Comparison of ENCODE assay signal across 28 cellular contexts in the genomic region with DNA sequence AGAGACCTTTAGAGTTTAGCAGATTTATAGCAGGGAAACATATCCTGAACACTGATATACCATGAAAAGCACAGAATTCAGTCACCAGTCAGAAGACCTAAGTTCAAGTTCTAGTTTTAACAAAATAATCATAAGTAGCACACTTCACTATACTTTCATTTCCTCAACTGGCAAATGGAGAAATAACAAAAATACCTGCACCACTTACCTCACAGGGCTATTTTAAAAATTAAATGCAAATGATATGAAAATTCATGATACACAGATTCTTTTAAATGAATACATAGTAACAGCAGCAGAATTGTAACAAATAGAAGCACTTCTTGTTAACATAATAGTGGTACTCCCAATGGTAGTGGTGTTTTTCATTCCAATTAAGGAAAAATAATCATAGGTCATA.
A peak's percentile ranks its signal among the peaks of the same experiment; 100 is the strongest.
DNase-seq lines count a peak whose midpoint lies in the region; ATAC-seq and TF ChIP-seq lines count a peak whose summit lies in the region.
"Had no signal": no experiment of that assay in that cellular context is flagged by ENCODE, and none has a peak within 500 bp of the region (broad histone marks: within the 10 kb centered on the region; RNA-seq: fewer than 3 reads in every experiment).

No MANE protein-coding gene starts in this region.

- peak; percentile 46 for ATAC-seq in GM18520 (IDR thresholded peaks at IDR 0.05; ENCODE audit: unreplicated experiment)
- peak; percentile 48 for ATAC-seq in HG03378 (IDR thresholded peaks at IDR 0.05; ENCODE audit: unreplicated experiment)
- ATAC-seq in activated B cell treated with CpG ODN at 0.5 μM for 24 hours (ENCODE audit: low read depth) = peak; percentile 78
- ATAC-seq in HG03439 (IDR thresholded peaks at IDR 0.05; ENCODE audit: unreplicated experiment) = no peak
- ATAC-seq in HG03135 (IDR thresholded peaks at IDR 0.05; ENCODE audit: unreplicated experiment) = no peak
- ATAC-seq: activated CD8-positive, alpha-beta T cell treated with anti-CD3 and anti-CD28 coated beads, Interleukin-2, amount 10 ng/mL, durations not matched to agents 7 days and 5 days; activated naive CD8-positive, alpha-beta T cell treated with anti-CD3 and anti-CD28 coated beads, Interleukin-2, amount 50 U/mL, for 24 hours; mucosa of descending colon; T-cell had no signal

- DNase-seq in GM06990 (ENCODE audit: extremely low read depth, insufficient read length) = peak; percentile 62
- DNase-seq in activated B cell treated with CpG ODN at 0.5 μM for 24 hours = no peak
- DNase-seq in posterior cingulate gyrus = no peak
- DNase-seq in WERI-Rb-1 = no peak
- DNase-seq: activated CD8-positive, alpha-beta T cell treated with anti-CD3 and anti-CD28 coated beads, Interleukin-2, amount 10 ng/mL, durations not matched to agents 7 days and 5 days; activated naive CD8-positive, alpha-beta T cell treated with anti-CD3 and anti-CD28 coated beads, Interleukin-2, amount 50 U/mL, for 24 hours; BE2C; caudate nucleus; CD8-positive, alpha-beta memory T cell; dermis blood vessel endothelial cell; DMS 273 treated with DMSO at 0.1 percent for 48 hours; esophagus squamous epithelium; foreskin melanocyte; H7; IMR-90; kidney glomerular epithelial cell; mucosa of descending colon; NCI-H1105 treated with DMSO at 0.1 percent for 48 hours; NCI-H1930; T-cell; tibial artery had no signal

- H3K27ac Mint-ChIP-seq in activated B cell treated with CpG ODN at 0.5 μM for 24 hours = peak overlapping the region; percentile 81
- H3K27ac Mint-ChIP-seq: activated CD8-positive, alpha-beta T cell treated with anti-CD3 and anti-CD28 coated beads, Interleukin-2, amount 10 ng/mL, durations not matched to agents 7 days and 5 days; activated naive CD8-positive, alpha-beta T cell treated with anti-CD3 and anti-CD28 coated beads, Interleukin-2, amount 50 U/mL, for 24 hours; nephron; T-cell had no signal

- intact Hi-C loops in activated B cell treated with CpG ODN at 0.5 μM for 24 hours (cut with micrococcal nuclease) = loop anchor here (2.0 to 10.0 kb wide), 4 partner anchors 16 to 140 kb away; partner anchors contain the start of gene FCHSD2
- intact Hi-C loops in posterior cingulate gyrus (cut with DNase I) = no loop called here

- H3K36me3 ChIP-seq in GM06990 (ENCODE audit: control insufficient read depth, insufficient read depth, low read length) (no peaks in the 10 kb centered on the region), WERI-Rb-1 (no peaks in the 10 kb centered on the region; the same call in 1 of the 2 replicates)
- H3K36me3 ChIP-seq: BE2C, esophagus squamous epithelium, SJSA1 had no signal

- no peaks in the 10 kb centered on the region for H3K27me3 Mint-ChIP-seq in activated B cell treated with CpG ODN at 0.5 μM for 24 hours
- H3K27me3 Mint-ChIP-seq: activated naive CD8-positive, alpha-beta T cell treated with anti-CD3 and anti-CD28 coated beads, Interleukin-2, amount 50 U/mL, for 24 hours; CD8-positive, alpha-beta memory T cell; T-cell had no signal

- no peaks in the 10 kb centered on the region for H3K9me3 ChIP-seq in WERI-Rb-1 (ENCODE audit: severe bottlenecking)
- H3K9me3 ChIP-seq: BE2C, esophagus squamous epithelium, mucosa of descending colon, SJSA1, tibial artery had no signal

- H3K27me3 ChIP-seq in GM06990 (replicated peaks; ENCODE audit: control insufficient read depth, insufficient read depth, low read length) (no peaks in the 10 kb centered on the region), WERI-Rb-1 (ENCODE audit: insufficient read depth, low read depth, severe bottlenecking) (no peaks in the 10 kb centered on the region)
- H3K27me3 ChIP-seq: BE2C, esophagus squamous epithelium, SJSA1, tibial artery had no signal

- H3K9me3 Mint-ChIP-seq in activated B cell treated with CpG ODN at 0.5 μM for 24 hours = peaks cover 6% of the 10 kb centered on the region
- H3K9me3 Mint-ChIP-seq: CD8-positive, alpha-beta memory T cell; nephron; T-cell had no signal

- H3K4me3 Mint-ChIP-seq in activated B cell treated with CpG ODN at 0.5 μM for 24 hours = peak overlapping the region; percentile 57
- H3K4me3 Mint-ChIP-seq: activated CD8-positive, alpha-beta T cell treated with anti-CD3 and anti-CD28 coated beads, Interleukin-2, amount 10 ng/mL, durations not matched to agents 7 days and 5 days; activated naive CD8-positive, alpha-beta T cell treated with anti-CD3 and anti-CD28 coated beads, Interleukin-2, amount 50 U/mL, for 24 hours; CD8-positive, alpha-beta memory T cell; nephron; T-cell had no signal

- no peak overlapping the region for H3K27ac ChIP-seq in WERI-Rb-1
- H3K27ac ChIP-seq: esophagus squamous epithelium, SJSA1, tibial artery had no signal

- TF ChIP-seq CTCF in GM06990 (IDR thresholded peaks at IDR 0.05; ENCODE audit: insufficient read depth, low read length, poor library complexity, severe bottlenecking) (no peak), activated B cell treated with CpG ODN at 0.5 μM for 24 hours (IDR thresholded peaks at IDR 0.05) (no peak), WERI-Rb-1 (IDR thresholded peaks at IDR 0.05; ENCODE audit: low read depth, low read length) (no peak)

- H3K36me3 Mint-ChIP-seq in activated B cell treated with CpG ODN at 0.5 μM for 24 hours (ENCODE audit: low read depth) = peaks cover 68% of the 10 kb centered on the region

- H3K4me1 Mint-ChIP-seq in activated B cell treated with CpG ODN at 0.5 μM for 24 hours = peaks cover 70% of the 10 kb centered on the region

- H3K4me3 ChIP-seq in GM06990 (replicated peaks; ENCODE audit: low read depth, low read length) = no peak overlapping the region
- no peak overlapping the region for H3K4me3 ChIP-seq in WERI-Rb-1 (ENCODE audit: low read depth, low read length)
- H3K4me3 ChIP-seq: esophagus squamous epithelium, lung, mucosa of descending colon, SJSA1, tibial artery had no signal

- POLR2A ChIA-PET in activated B cell treated with CpG ODN at 0.5 μM for 24 hours (lab: Charles Lee) = interaction anchor here (0.7 to 1.7 kb wide), 2 partner anchors 14 to 154 kb away, joined by 3 to 6 read pairs; no protein-coding TSS in a partner anchor

- CTCF ChIA-PET in activated B cell treated with CpG ODN at 0.5 μM for 24 hours (lab: Charles Lee) = no interaction called here

Comparison
In these comparisons a context has a peak if more than half of its experiments do, and no peak if none do; other contexts are left out.
1. ATAC-seq: peak in GM18520 (single experiment), HG03378 (single experiment) and activated B cell treated with CpG ODN at 0.5 μM for 24 hours (single experiment); none in HG03439 (single experiment) and HG03135 (single experiment).